ENCODE assay signal across 23 cellular contexts in genomic region chr7:104629393-104629792, GRCh38.
DNase-seq lines count a peak whose midpoint lies in the region; ATAC-seq, FAIRE-seq and TF ChIP-seq lines count a peak whose summit lies in the region.
"Had no signal": no experiment of that assay in that cellular context is flagged by ENCODE, and none has a peak within 500 bp of the region (broad histone marks: within the 10 kb centered on the region; RNA-seq: fewer than 3 reads in every experiment).

No MANE protein-coding gene starts in this region.

- no peak; the same call in 2 of the 3 replicates for ATAC-seq in SK-N-SH treated with all-trans-retinoic acid at 6 μM for 48 hours
- ATAC-seq: A549, GM23338, HCT116 had no signal

- no peak for FAIRE-seq in HTR-8/SVneo (lab: Jason Lieb, UNC)
- FAIRE-seq: A549, GM12891, GM18507 had no signal

- DNase-seq in NCI-H2171 treated with DMSO at 0.1 percent for 48 hours (lab: John Stamatoyannopoulos, UW) (peak; percentile 63), NCI-H2171 (lab: John Stamatoyannopoulos, UW) (no peak), NCI-H1694 treated with DMSO at 0.1 percent for 48 hours (lab: John Stamatoyannopoulos, UW) (peak; percentile 67), retina (peak; percentile 31), SKM-1 treated with dmso at 0.1 percent for 144 hours (lab: John Stamatoyannopoulos, UW; ENCODE audit: unreplicated experiment) (no peak), substantia nigra (lab: John Stamatoyannopoulos, UW) (no peak), HTR-8/SVneo (ENCODE audit: insufficient read length, low spot score) (no peak)
- DNase-seq: 8988T; ACHN; AML-193; C1 segment of cervical spinal cord; CD4-positive, alpha-beta memory T cell; COR-L47; DMS53; DMS79 treated with DMSO at 0.1 percent for 48 hours; GF-D8; H9 had no signal

- H3K27ac ChIP-seq in substantia nigra (ENCODE audit: low read depth, low read length, poor library complexity, severe bottlenecking) = no peak overlapping the region
- H3K27ac ChIP-seq: A549 had no signal

TF ChIP-seq in SK-N-SH treated with all-trans-retinoic acid at 6 μM for 48 hours, 23 proteins besides CTCF, POLR2A, EP300 and RAD21:
- TF ChIP-seq TCF4 (CRISPR knock-in tag; IDR thresholded peaks at IDR 0.05; ENCODE audit: borderline replicate concordance) = peak; percentile 39; the same call in 1 of the 2 replicates
- TF ChIP-seq PATZ1 (CRISPR knock-in tag; IDR thresholded peaks at IDR 0.05; ENCODE audit: borderline replicate concordance) = no peak

Comparison
In these comparisons a context has a peak if more than half of its experiments do, and no peak if none do; other contexts are left out.
1. DNase-seq: peak in NCI-H2171 treated with DMSO at 0.1 percent for 48 hours (single experiment), NCI-H1694 treated with DMSO at 0.1 percent for 48 hours (single experiment) and retina (single experiment); none in NCI-H2171 (single experiment), SKM-1 treated with dmso at 0.1 percent for 144 hours (single experiment), substantia nigra (0 of 49) and HTR-8/SVneo (single experiment).